ENCODE assay signal across 35 cellular contexts in genomic region chr12:38502016-38502415, GRCh38.
"Had no signal": no experiment of that assay in that cellular context is flagged by ENCODE, and none has a peak within 500 bp of the region (broad histone marks: within the 10 kb centered on the region; RNA-seq: fewer than 3 reads in every experiment).

No MANE protein-coding gene starts in this region.

- H2AFZ ChIP-seq: PC-9 had no signal

- H3K4me2 ChIP-seq: PC-9 had no signal

- H3K36me3 ChIP-seq: MG63 had no signal

- H3K9me3 ChIP-seq: MG63 had no signal

- H3K27ac ChIP-seq: body of pancreas, PC-9, RWPE1, VCaP had no signal

- H3K4me1 ChIP-seq: body of pancreas had no signal

- ATAC-seq: activated T-cell treated with anti-CD3 and anti-CD28 coated beads, Interleukin-2, amount 50 U/mL, for 72 hours; body of pancreas; Right ventricle myocardium inferior; SK-N-SH treated with all-trans-retinoic acid at 6 μM for 48 hours; T-cell had no signal

- H3K4me3 Mint-ChIP-seq: activated B cell treated with CpG ODN at 0.5 μM for 24 hours; activated CD4-positive, alpha-beta memory T cell treated with anti-CD3 and anti-CD28 coated beads for 36 hours; activated naive CD4-positive, alpha-beta T cell treated with anti-CD3 and anti-CD28 coated beads, Interleukin-2, amount 50 U/mL, for 24 hours; activated naive CD8-positive, alpha-beta T cell treated with anti-CD3 and anti-CD28 coated beads, Interleukin-2, amount 10 ng/mL, durations not matched to agents 7 days and 5 days; activated T-cell treated with anti-CD3 and anti-CD28 coated beads, Interleukin-2, amount 50 U/mL, for 72 hours; T-cell had no signal

- H3K4me1 Mint-ChIP-seq: activated B cell treated with CpG ODN at 0.5 μM for 24 hours; activated naive CD4-positive, alpha-beta T cell treated with anti-CD3 and anti-CD28 coated beads, Interleukin-2, amount 50 U/mL, for 24 hours; activated naive CD8-positive, alpha-beta T cell treated with anti-CD3 and anti-CD28 coated beads, Interleukin-2, amount 10 ng/mL, durations not matched to agents 7 days and 5 days; T-cell had no signal

- H3K27me3 Mint-ChIP-seq: activated B cell treated with CpG ODN at 0.5 μM for 24 hours; activated CD4-positive, alpha-beta memory T cell treated with anti-CD3 and anti-CD28 coated beads for 36 hours; activated naive CD4-positive, alpha-beta T cell treated with anti-CD3 and anti-CD28 coated beads, Interleukin-2, amount 50 U/mL, for 24 hours; activated naive CD8-positive, alpha-beta T cell treated with anti-CD3 and anti-CD28 coated beads, Interleukin-2, amount 10 ng/mL, durations not matched to agents 7 days and 5 days; T-cell had no signal

- H3K27ac Mint-ChIP-seq: activated B cell treated with CpG ODN at 0.5 μM for 24 hours; activated CD4-positive, alpha-beta memory T cell treated with anti-CD3 and anti-CD28 coated beads for 36 hours; activated naive CD4-positive, alpha-beta T cell treated with anti-CD3 and anti-CD28 coated beads, Interleukin-2, amount 50 U/mL, for 24 hours; activated naive CD8-positive, alpha-beta T cell treated with anti-CD3 and anti-CD28 coated beads, Interleukin-2, amount 10 ng/mL, durations not matched to agents 7 days and 5 days; activated T-cell treated with anti-CD3 and anti-CD28 coated beads, Interleukin-2, amount 50 U/mL, for 72 hours; activated T-helper 2 cell treated with anti-CD3 and anti-CD28 coated beads, Interferon-gamma antibody, Interleukin-2, Interleukin-4, amounts not matched to agents 10 μg/mL and 5 μg/mL and 100 μg/mL, durations not matched to agents 14 hours and 24 hours and 36 hours; T-cell had no signal

- H3K36me3 Mint-ChIP-seq: activated CD4-positive, alpha-beta memory T cell treated with anti-CD3 and anti-CD28 coated beads for 36 hours; activated naive CD4-positive, alpha-beta T cell treated with anti-CD3 and anti-CD28 coated beads, Interleukin-2, amount 50 U/mL, for 24 hours; activated naive CD8-positive, alpha-beta T cell treated with anti-CD3 and anti-CD28 coated beads, Interleukin-2, amount 10 ng/mL, durations not matched to agents 7 days and 5 days; T-cell had no signal

- DNase-seq: activated B cell treated with CpG ODN at 0.5 μM for 24 hours; activated CD4-positive, alpha-beta memory T cell treated with anti-CD3 and anti-CD28 coated beads for 36 hours; activated CD4-positive, alpha-beta T cell treated with anti-CD3 and anti-CD28 coated beads for 4 hours; activated CD4-positive, alpha-beta T cell treated with anti-CD3 and anti-CD28 coated beads, Interleukin-2, amount 50 U/mL, for 1 hour; activated CD4-positive, CD25-positive, alpha-beta regulatory T cell treated with anti-CD3 and anti-CD28 coated beads, Interleukin-2, amount 50 U/mL, for 72 hours; activated CD8-positive, alpha-beta memory T cell treated with anti-CD3 and anti-CD28 coated beads, Interleukin-2, amount 50 U/mL, for 4 hours; activated gamma-delta T cell; activated naive CD4-positive, alpha-beta T cell treated with Interleukin-2 at 50 U/mL for 16 hours; activated naive CD8-positive, alpha-beta T cell treated with anti-CD3 and anti-CD28 coated beads, Interleukin-2, amount 10 ng/mL, durations not matched to agents 7 days and 5 days; activated T-cell treated with anti-CD3 and anti-CD28 coated beads for 4 hours; activated T-cell treated with anti-CD3 and anti-CD28 coated beads, Interleukin-2, amount 50 U/mL, for 72 hours; body of pancreas; central memory CD4-positive, alpha-beta T cell; Karpas-422; KBM-7; MG63; NCI-H1092; NCI-H1436 treated with DMSO at 0.1 percent for 48 hours; NCI-H1694 treated with DMSO at 0.1 percent for 48 hours; NCI-H2029; NCI-H510A; NCI-H526; NCI-H748 treated with DMSO at 0.1 percent for 48 hours; NK-92 treated with Interleukin-12 subunit alpha and Interleukin-12 subunit beta, amount 100 ng/mL, for 24 hours; PC-9; SIG-M5; T-cell; T-helper 2 cell; T-helper 9 cell had no signal

- H3K27me3 ChIP-seq: body of pancreas, MG63 had no signal

- H3K4me3 ChIP-seq: body of pancreas, MG63, PC-9 had no signal
